In genomic region chr19:29515706-29516357, GRCh38 we compare ENCODE assay signal across 24 cellular contexts. TPM values are rescaled to one million over a fixed set of nuclear protein-coding genes. Genes with fewer than 3 reads are reported as not detected.
"Had no signal": no experiment of that assay in that cellular context is flagged by ENCODE, and none has a peak within 500 bp of the region (broad histone marks: within the 10 kb centered on the region; RNA-seq: fewer than 3 reads in every experiment).

No MANE protein-coding gene starts in this region.

- H3K9me3 Mint-ChIP-seq: activated B cell treated with CpG ODN at 0.5 μM for 24 hours; activated CD4-positive, alpha-beta memory T cell treated with anti-CD3 and anti-CD28 coated beads for 36 hours; activated CD4-positive, alpha-beta T cell treated with anti-CD3 and anti-CD28 coated beads, Interleukin-2, amount 10 ng/mL, durations not matched to agents 7 days and 5 days; brain had no signal

- H3K4me3 Mint-ChIP-seq: activated B cell treated with CpG ODN at 0.5 μM for 24 hours; activated CD4-positive, alpha-beta memory T cell treated with anti-CD3 and anti-CD28 coated beads for 36 hours; activated CD4-positive, alpha-beta T cell treated with anti-CD3 and anti-CD28 coated beads, Interleukin-2, amount 10 ng/mL, durations not matched to agents 7 days and 5 days; activated naive CD8-positive, alpha-beta T cell; brain; IgD-negative memory B cell; T-helper 17 cell had no signal

- H3K4me1 Mint-ChIP-seq: activated B cell treated with CpG ODN at 0.5 μM for 24 hours; activated CD4-positive, alpha-beta T cell treated with anti-CD3 and anti-CD28 coated beads, Interleukin-2, amount 10 ng/mL, durations not matched to agents 7 days and 5 days; brain; IgD-negative memory B cell had no signal

- H3K27ac ChIP-seq: KMS-11 had no signal

- DNase-seq: activated B cell treated with CpG ODN at 0.5 μM for 24 hours; activated CD4-positive, alpha-beta memory T cell treated with anti-CD3 and anti-CD28 coated beads for 36 hours; activated CD4-positive, alpha-beta T cell treated with anti-CD3 and anti-CD28 coated beads, Interleukin-2, amount 10 ng/mL, durations not matched to agents 7 days and 5 days; activated naive CD4-positive, alpha-beta T cell; activated T-cell treated with anti-CD3 and anti-CD28 coated beads for 4 hours; amygdala; MV-4-11; NCI-H1105; NCI-H1436; NCI-H1694 treated with DMSO at 0.1 percent for 48 hours; NCI-H2029 treated with DMSO at 0.1 percent for 48 hours; NCI-H345; NCI-H510A treated with DMSO at 0.1 percent for 48 hours; NCI-H69; SIG-M5; T-helper 17 cell; T-helper 9 cell had no signal

- H3K27ac Mint-ChIP-seq: activated B cell treated with CpG ODN at 0.5 μM for 24 hours; activated CD4-positive, alpha-beta memory T cell treated with anti-CD3 and anti-CD28 coated beads for 36 hours; activated CD4-positive, alpha-beta T cell treated with anti-CD3 and anti-CD28 coated beads, Interleukin-2, amount 10 ng/mL, durations not matched to agents 7 days and 5 days; activated naive CD8-positive, alpha-beta T cell; IgD-negative memory B cell; T-helper 17 cell had no signal

- H3K36me3 Mint-ChIP-seq: activated CD4-positive, alpha-beta memory T cell treated with anti-CD3 and anti-CD28 coated beads for 36 hours; activated naive CD8-positive, alpha-beta T cell; brain; IgD-negative memory B cell had no signal

RNA-seq across cellular contexts. Expression of gene VSTM2B, which starts 10.0 kb away (rescaled TPM):
- total RNA-seq: activated B cell treated with CpG ODN at 0.5 μM for 24 hours; activated CD4-positive, alpha-beta memory T cell treated with anti-CD3 and anti-CD28 coated beads for 36 hours; activated CD4-positive, alpha-beta T cell treated with anti-CD3 and anti-CD28 coated beads, Interleukin-2, amount 10 ng/mL, durations not matched to agents 7 days and 5 days; activated CD8-positive, alpha-beta memory T cell treated with anti-CD3 and anti-CD28 coated beads for 36 hours; astrocyte; MCF 10A; T-helper 17 cell had no signal
- polyA plus RNA-seq: IgD-negative memory B cell had no signal
